Comparison of ENCODE assay signal across 8 cellular contexts in the genomic region with DNA sequence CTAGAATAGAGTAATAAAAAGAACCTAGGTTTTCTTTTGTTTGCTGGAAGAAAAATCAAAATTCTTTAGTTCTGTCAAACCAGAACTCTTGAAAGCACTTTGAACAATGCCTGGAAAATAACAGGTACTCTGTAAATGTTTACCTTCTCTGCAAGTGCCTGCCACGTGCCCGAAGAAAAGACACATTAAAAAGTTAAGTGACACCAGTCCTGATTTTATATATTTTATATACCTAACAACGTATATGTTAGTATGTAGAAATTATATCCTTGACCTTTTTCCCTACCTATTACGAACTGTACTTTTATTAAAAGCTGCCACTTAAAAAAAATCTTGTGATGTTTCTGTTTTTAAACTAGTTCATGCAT. TPM values are rescaled to one million over a fixed set of nuclear protein-coding genes. Genes with fewer than 3 reads are reported as not detected.
DNase-seq lines count a peak whose midpoint lies in the region; ATAC-seq and TF ChIP-seq lines count a peak whose summit lies in the region.

No MANE protein-coding gene starts in this region.

- DNase-seq in cardiac muscle cell (ENCODE audit: low read depth in 1 of 2, low spot score in 1 of 2), result no peak
- DNase-seq in Right ventricle myocardium inferior (ENCODE audit: missing footprints), result no peak
- no peak for DNase-seq in activated naive CD8-positive, alpha-beta T cell treated with anti-CD3 and anti-CD28 coated beads, Interleukin-2, amount 10 ng/mL, durations not matched to agents 7 days and 5 days
- no peak for DNase-seq in right lobe of liver
- DNase-seq in type B pancreatic cell (ENCODE audit: extremely low spot score, unreplicated experiment), result no peak
- DNase-seq in substantia nigra (lab: John Stamatoyannopoulos, UW), result no peak

- H3K4me3 Mint-ChIP-seq in activated naive CD8-positive, alpha-beta T cell treated with anti-CD3 and anti-CD28 coated beads, Interleukin-2, amount 10 ng/mL, durations not matched to agents 7 days and 5 days, result peak overlapping the region; percentile 100
- peak overlapping the region; percentile 97 for H3K4me3 Mint-ChIP-seq in type B pancreatic cell

- 13% methylated on average over 4 of the region's 4 CpGs for WGBS in right lobe of liver (ENCODE audit: insufficient coverage, low coverage, low lambda C conversion rate, missing lambda C conversion rate)

- no peaks in the 10 kb centered on the region for H3K9me3 ChIP-seq in cardiac muscle cell (ENCODE audit: low read depth)
- H3K9me3 ChIP-seq in right lobe of liver, result no peaks in the 10 kb centered on the region

- ATAC-seq in Right ventricle myocardium inferior (no peak), right lobe of liver (no peak), HG03565 (IDR thresholded peaks at IDR 0.05; ENCODE audit: unreplicated experiment) (no peak), GM19351 (IDR thresholded peaks at IDR 0.05; ENCODE audit: unreplicated experiment) (no peak)
- ATAC-seq in activated naive CD8-positive, alpha-beta T cell treated with anti-CD3 and anti-CD28 coated beads, Interleukin-2, amount 10 ng/mL, durations not matched to agents 7 days and 5 days (ENCODE audit: low read depth), result no peak

- H3K4me3 ChIP-seq in cardiac muscle cell, result peak overlapping the region; percentile 78
- peak overlapping the region; percentile 76 to 86 (median 86) for H3K4me3 ChIP-seq in right lobe of liver

- POLR2A ChIA-PET in activated naive CD8-positive, alpha-beta T cell treated with anti-CD3 and anti-CD28 coated beads, Interleukin-2, amount 10 ng/mL, durations not matched to agents 7 days and 5 days (lab: Charles Lee), result interaction anchor here (1.0 to 4.5 kb wide), 6 partner anchors 12 to 175 kb away, joined by 3 to 127 read pairs (median 10); a partner anchor contains a TSS

- peak overlapping the region; percentile 98 for H3K27ac ChIP-seq in cardiac muscle cell
- H3K27ac ChIP-seq in right lobe of liver, result peak overlapping the region; percentile 91 to 98 (median 92)
- H3K27ac ChIP-seq in substantia nigra (ENCODE audit: low read depth, low read length, poor library complexity, severe bottlenecking), result no peak overlapping the region

- TF ChIP-seq CTCF in cardiac muscle cell (IDR thresholded peaks at IDR 0.05; ENCODE audit: low read depth, low read length) (no peak), right lobe of liver (IDR thresholded peaks at IDR 0.05) (no peak), type B pancreatic cell (conservative IDR thresholded peaks at IDR 0.05) (no peak)

- no peaks in the 10 kb centered on the region for H3K27me3 Mint-ChIP-seq in activated naive CD8-positive, alpha-beta T cell treated with anti-CD3 and anti-CD28 coated beads, Interleukin-2, amount 10 ng/mL, durations not matched to agents 7 days and 5 days
- no peaks in the 10 kb centered on the region for H3K27me3 Mint-ChIP-seq in type B pancreatic cell

- H3K27ac Mint-ChIP-seq in activated naive CD8-positive, alpha-beta T cell treated with anti-CD3 and anti-CD28 coated beads, Interleukin-2, amount 10 ng/mL, durations not matched to agents 7 days and 5 days, result peak overlapping the region; percentile 100
- H3K27ac Mint-ChIP-seq in type B pancreatic cell, result peak overlapping the region; percentile 100

- peaks cover 21% of the 10 kb centered on the region for H3K4me1 Mint-ChIP-seq in activated naive CD8-positive, alpha-beta T cell treated with anti-CD3 and anti-CD28 coated beads, Interleukin-2, amount 10 ng/mL, durations not matched to agents 7 days and 5 days
- H3K4me1 Mint-ChIP-seq in type B pancreatic cell (ENCODE audit: unreplicated experiment), result peaks cover 9% of the 10 kb centered on the region

- no peak for TF ChIP-seq POLR2A in right lobe of liver (IDR thresholded peaks at IDR 0.05)

- H3K36me3 ChIP-seq in cardiac muscle cell (peaks cover 2% of the 10 kb centered on the region), right lobe of liver (peaks cover 0 to 1% (median under 1%) of the 10 kb centered on the region in 4 donors)

- H3K27me3 ChIP-seq in cardiac muscle cell, result no peaks in the 10 kb centered on the region
- H3K27me3 ChIP-seq in right lobe of liver, result no peaks in the 10 kb centered on the region

- no peaks in the 10 kb centered on the region for H3K9me3 Mint-ChIP-seq in activated naive CD8-positive, alpha-beta T cell treated with anti-CD3 and anti-CD28 coated beads, Interleukin-2, amount 10 ng/mL, durations not matched to agents 7 days and 5 days
- no peaks in the 10 kb centered on the region for H3K9me3 Mint-ChIP-seq in type B pancreatic cell

- peaks cover 8% of the 10 kb centered on the region for H3K36me3 Mint-ChIP-seq in activated naive CD8-positive, alpha-beta T cell treated with anti-CD3 and anti-CD28 coated beads, Interleukin-2, amount 10 ng/mL, durations not matched to agents 7 days and 5 days
- H3K36me3 Mint-ChIP-seq in type B pancreatic cell, result peaks cover 6% of the 10 kb centered on the region

- H3K4me1 ChIP-seq in cardiac muscle cell (ENCODE audit: low read depth) (peaks cover 10% of the 10 kb centered on the region), right lobe of liver (peaks cover 0 to 22% (median 9%) of the 10 kb centered on the region in 4 donors)

- intact Hi-C loops in Right ventricle myocardium inferior (cut with DNase I) (loop anchor here (2.0 kb wide), 2 partner anchors 90 to 174 kb away; a partner anchor contains a TSS), right lobe of liver (cut with DNase I) (no loop called here)

RNA-seq across cellular contexts. Expression of a gene that starts 1.0 kb away (rescaled TPM):
- total RNA-seq in cardiac muscle cell (6.2 and 6.3 TPM in 2 replicates), Right ventricle myocardium inferior (7.4 TPM), right lobe of liver (1 to 10 TPM; 1.3 to 3.2 (median 2.0) TPM), type B pancreatic cell (ENCODE audit: low replicate concordance) (4.9 and 8.9 TPM in 2 replicates)
- polyA plus RNA-seq in cardiac muscle cell, result 11.1 and 11.7 TPM in 2 replicates
- 1 to 10 TPM; 5.7 to 8.4 TPM for total RNA-seq in activated naive CD8-positive, alpha-beta T cell treated with anti-CD3 and anti-CD28 coated beads, Interleukin-2, amount 10 ng/mL, durations not matched to agents 7 days and 5 days

RNA-seq across cellular contexts. Expression of a gene that starts 1.4 kb away (rescaled TPM):
- total RNA-seq in cardiac muscle cell (10.0 and 25.8 TPM in 2 replicates), Right ventricle myocardium inferior (15.2 TPM), right lobe of liver (10 to 100 TPM; 13.0 to 27.3 (median 19.1) TPM), type B pancreatic cell (ENCODE audit: low replicate concordance) (35.8 and 38.2 TPM in 2 replicates)
- polyA plus RNA-seq in cardiac muscle cell, result 24.9 and 40.2 TPM in 2 replicates
- 10 to 100 TPM; 70.2 to 78.3 TPM for total RNA-seq in activated naive CD8-positive, alpha-beta T cell treated with anti-CD3 and anti-CD28 coated beads, Interleukin-2, amount 10 ng/mL, durations not matched to agents 7 days and 5 days

RNA-seq across cellular contexts. Expression of a gene that starts 20.8 kb away (rescaled TPM):
- total RNA-seq in cardiac muscle cell, result 12.7 and 12.9 TPM in 2 replicates
- polyA plus RNA-seq in cardiac muscle cell, result 12.1 and 19.8 TPM in 2 replicates
- 25.7 TPM for total RNA-seq in Right ventricle myocardium inferior
- total RNA-seq in activated naive CD8-positive, alpha-beta T cell treated with anti-CD3 and anti-CD28 coated beads, Interleukin-2, amount 10 ng/mL, durations not matched to agents 7 days and 5 days, result 10 to 100 TPM; 17.0 to 18.5 TPM
- total RNA-seq in right lobe of liver, result 10 to 100 TPM; 11.2 to 18.9 (median 15.7) TPM
- 11.4 and 15.3 TPM in 2 replicates for total RNA-seq in type B pancreatic cell (ENCODE audit: low replicate concordance)
